9 cellular contexts compared by ENCODE assay signal in genomic region chr12:6426882-6427671, GRCh38. TPM values are rescaled to one million over a fixed set of nuclear protein-coding genes. Genes with fewer than 3 reads are reported as not detected.
DNase-seq lines count a peak whose midpoint lies in the region; ATAC-seq and TF ChIP-seq lines count a peak whose summit lies in the region.
"Had no signal": no experiment of that assay in that cellular context is flagged by ENCODE, and none has a peak within 500 bp of the region (broad histone marks: within the 10 kb centered on the region; RNA-seq: fewer than 3 reads in every experiment).

No MANE protein-coding gene starts in this region.

- H3K27me3 Mint-ChIP-seq in H9 (ENCODE audit: low read depth) = peaks cover 6% of the 10 kb centered on the region

- H2BK15ac ChIP-seq in H9 (ENCODE audit: low read depth, low read length) = no peak overlapping the region

- WGBS in H9 (ENCODE audit: extremely low coverage, insufficient read length, low lambda C conversion rate) = no CpG with 5 or more reads among the region's 14 CpGs

- no peaks in the 10 kb centered on the region for H3K23me2 ChIP-seq in H9 (ENCODE audit: insufficient read length, low read depth, low read length, poor library complexity, severe bottlenecking)

- no peak overlapping the region for H3K18ac ChIP-seq in H9 (ENCODE audit: insufficient read length, low read depth, low read length)

- TF ChIP-seq CTCF in H9 (conservative IDR thresholded peaks at IDR 0.05) = no peak

- H3K79me2 ChIP-seq in H9 (ENCODE audit: insufficient read depth, low read length) = no peaks in the 10 kb centered on the region

- H3K4me1 ChIP-seq in H9 (ENCODE audit: insufficient read depth, low read length) = no peaks in the 10 kb centered on the region; the same call in 1 of the 2 replicates

- H3K9me3 Mint-ChIP-seq in H9 = no peaks in the 10 kb centered on the region

- no peak overlapping the region for H2BK120ac ChIP-seq in H9 (ENCODE audit: low read depth, low read length, poor library complexity, severe bottlenecking)

- H3K27ac Mint-ChIP-seq in H9 = no peak overlapping the region

- no peak overlapping the region for H2BK5ac ChIP-seq in H9 (ENCODE audit: insufficient read length, low read length)

- peak; percentile 70 for DNase-seq in activated T-cell treated with anti-CD3 and anti-CD28 coated beads for 1 hour (ENCODE audit: low read depth)
- DNase-seq in nucleus accumbens (lab: John Stamatoyannopoulos, UW) = peak in 30 of 56 donors; percentile 5 to 79 (median 35)
- DNase-seq in NCI-H2227 treated with DMSO at 0.1 percent for 48 hours (lab: John Stamatoyannopoulos, UW) = no peak
- DNase-seq in NCI-H524 treated with DMSO at 0.1 percent for 48 hours (lab: John Stamatoyannopoulos, UW) = no peak
- no peak for DNase-seq in NCI-H526 treated with DMSO at 0.1 percent for 48 hours (lab: John Stamatoyannopoulos, UW)
- no peak for DNase-seq in H9

- no peaks in the 10 kb centered on the region for H3K9me3 ChIP-seq in H9 (ENCODE audit: control insufficient read depth, low read depth, low read length)

- no peaks in the 10 kb centered on the region for H4K20me1 ChIP-seq in H9 (ENCODE audit: control insufficient read depth, insufficient read depth, insufficient read length)

- H2BK20ac ChIP-seq in H9 (ENCODE audit: low read depth, low read length, poor library complexity, severe bottlenecking) = no peak overlapping the region

- no peak overlapping the region for H3K4me2 ChIP-seq in H9 (ENCODE audit: insufficient read depth, insufficient read length, low read length)

- H3K27me3 ChIP-seq in H9 (ENCODE audit: insufficient read depth, low read length) = no peaks in the 10 kb centered on the region

- no peak overlapping the region for H4K8ac ChIP-seq in H9 (replicated peaks; ENCODE audit: insufficient read length, low read depth, low read length)

- no peak overlapping the region for H3K23ac ChIP-seq in H9 (ENCODE audit: insufficient read length, low read depth, low read length)

- H2BK12ac ChIP-seq in H9 (ENCODE audit: insufficient read length, low read depth, low read length) = no peak overlapping the region

- H2AFZ ChIP-seq in H9 (ENCODE audit: low read length) = no peak overlapping the region

- no peaks in the 10 kb centered on the region for H3K36me3 Mint-ChIP-seq in H9 (ENCODE audit: insufficient read depth in 1 of 3, low read depth in 3 of 3)

- peaks cover 5% of the 10 kb centered on the region in 2 experiments for H3K4me1 Mint-ChIP-seq in H9

- H3K4ac ChIP-seq in H9 (ENCODE audit: low read depth, low read length) = no peak overlapping the region

- ATAC-seq in GM19397 (IDR thresholded peaks at IDR 0.05; ENCODE audit: unreplicated experiment) (peak; percentile 57), HG03432 (IDR thresholded peaks at IDR 0.05; ENCODE audit: unreplicated experiment) (peak; percentile 69)

- H3K9ac ChIP-seq in H9 (ENCODE audit: extremely low read depth, insufficient read length, low read length) = no peak overlapping the region

- H4K91ac ChIP-seq in H9 (ENCODE audit: insufficient read length, low read depth, low read length) = no peak overlapping the region

- H3K4me3 Mint-ChIP-seq in H9 = no peak overlapping the region

- H4K5ac ChIP-seq in H9 (ENCODE audit: insufficient read length, low read depth, low read length) = no peak overlapping the region

- H3T11ph ChIP-seq in H9 (ENCODE audit: low read length) = no peak overlapping the region

- no peaks in the 10 kb centered on the region for H3K79me1 ChIP-seq in H9 (ENCODE audit: insufficient read depth, low read depth, low read length, poor library complexity, severe bottlenecking)

- no peak overlapping the region for H3K27ac ChIP-seq in H9 (ENCODE audit: insufficient read length, low read depth, low read length)

- no peak overlapping the region for H3K14ac ChIP-seq in H9 (ENCODE audit: insufficient read depth, low read length)

- H2AK5ac ChIP-seq in H9 (ENCODE audit: insufficient read length, low read length) = no peak overlapping the region

- no peak overlapping the region for H3K56ac ChIP-seq in H9 (ENCODE audit: insufficient read length, low read depth, low read length)

RNA-seq across cellular contexts. Expression of gene CD27, which starts 17.7 kb away (rescaled TPM):
- 0.29 and 0.37 TPM in 2 replicates for total RNA-seq in H9 (2021)

RNA-seq across cellular contexts. Expression of gene TAPBPL, which starts 24.8 kb away (rescaled TPM):
- 1.4 and 2.3 TPM in 2 replicates for total RNA-seq in H9 (2021)

RNA-seq across cellular contexts. Expression of gene LTBR, which starts 43.1 kb away (rescaled TPM):
- total RNA-seq in H9 (2021) = 3.4 and 4.8 TPM in 2 replicates

RNA-seq across cellular contexts. Expression of gene VAMP1, which starts 43.4 kb away (rescaled TPM):
- 10.3 TPM in 2 replicates for total RNA-seq in H9 (2021)

RNA-seq across cellular contexts. Expression of gene SCNN1A, which starts 51.7 kb away (rescaled TPM):
- 104 and 111 TPM in 2 replicates for total RNA-seq in H9 (2021)
- total RNA-seq: T-helper 1 cell treated with Interleukin-12 subunit alpha and Interleukin-12 subunit beta and Interleukin-4 antibody, amounts not matched to agents 30 ng/mL and 1 ng/mL, for 36 hours had no signal

Comparison
In these comparisons a context has a peak if more than half of its experiments do, and no peak if none do; other contexts are left out.
1. DNase-seq: peak in activated T-cell treated with anti-CD3 and anti-CD28 coated beads for 1 hour (single experiment) and nucleus accumbens (30 of 56); none in NCI-H2227 treated with DMSO at 0.1 percent for 48 hours (single experiment), NCI-H524 treated with DMSO at 0.1 percent for 48 hours (single experiment), NCI-H526 treated with DMSO at 0.1 percent for 48 hours (single experiment) and H9 (single experiment).